In genomic region chr6:31473780-31474725, GRCh38 we compare ENCODE assay signal across 11 cellular contexts. TPM values are rescaled to one million over a fixed set of nuclear protein-coding genes. Genes with fewer than 3 reads are reported as not detected.
DNase-seq lines count a peak whose midpoint lies in the region; ATAC-seq and TF ChIP-seq lines count a peak whose summit lies in the region.
"Had no signal": no experiment of that assay in that cellular context is flagged by ENCODE, and none has a peak within 500 bp of the region (broad histone marks: within the 10 kb centered on the region; RNA-seq: fewer than 3 reads in every experiment).

No MANE protein-coding gene starts in this region.

- peaks cover 30% of the 10 kb centered on the region for H3K4me1 Mint-ChIP-seq in chondrocyte (ENCODE audit: low read depth)

- H3K27ac Mint-ChIP-seq in chondrocyte (ENCODE audit: unreplicated experiment), result peak overlapping the region; percentile 99

- H3K36me3 Mint-ChIP-seq in chondrocyte (ENCODE audit: low read depth), result no peaks in the 10 kb centered on the region

- no peak overlapping the region for H3K4me3 Mint-ChIP-seq in chondrocyte (ENCODE audit: unreplicated experiment)

- no peaks in the 10 kb centered on the region for H3K9me3 Mint-ChIP-seq in chondrocyte (ENCODE audit: low read depth)

- DNase-seq in Daoy (ENCODE audit: low read depth) (peak; percentile 83), NCI-H226 (peak; percentile 28), chondrocyte (ENCODE audit: low spot score) (no peak), mucosa of descending colon (no peak), SKM-1 treated with dmso at 0.1 percent for 144 hours (lab: John Stamatoyannopoulos, UW; ENCODE audit: unreplicated experiment) (no peak), SIG-M5 (lab: John Stamatoyannopoulos, UW) (no peak)
- DNase-seq: activated T-cell treated with anti-CD3 and anti-CD28 coated beads for 4 hours, dorsolateral prefrontal cortex, posterior cingulate gyrus had no signal

- peaks cover 11% of the 10 kb centered on the region for H3K27me3 Mint-ChIP-seq in chondrocyte (ENCODE audit: low read depth)

- intact Hi-C loops in mucosa of descending colon (cut with DNase I, micrococcal nuclease), result no loop called here

- H3K4me1 ChIP-seq in mucosa of descending colon (ENCODE audit: low read depth), result no peaks in the 10 kb centered on the region

- no peaks in the 10 kb centered on the region for H3K9me3 ChIP-seq in mucosa of descending colon

- no peak for TF ChIP-seq CTCF in chondrocyte (IDR thresholded peaks at IDR 0.05)
- TF ChIP-seq CTCF in mucosa of descending colon (IDR thresholded peaks at IDR 0.05), result no peak

- no peaks in the 10 kb centered on the region for H3K36me3 ChIP-seq in mucosa of descending colon (ENCODE audit: low read depth)

- ATAC-seq in mucosa of descending colon, result peak; percentile 8
- no peak for ATAC-seq in HG03432 (IDR thresholded peaks at IDR 0.05; ENCODE audit: unreplicated experiment)
- ATAC-seq in HG03135 (IDR thresholded peaks at IDR 0.05; ENCODE audit: unreplicated experiment), result no peak

- no peak overlapping the region for H3K4me3 ChIP-seq in mucosa of descending colon
- H3K4me3 ChIP-seq: dorsolateral prefrontal cortex had no signal

RNA-seq across cellular contexts. Expression of gene MICB, which starts 23.9 kb away (rescaled TPM):
- total RNA-seq in Daoy (2014; rRNA removed; shearing (Covaris generic)), result 24.9 and 27.3 TPM in 2 replicates
- total RNA-seq in chondrocyte (7.8 to 9.4 TPM (median 9.0 TPM) in 3 replicates), mucosa of descending colon (1 to 10 TPM; 1.3 to 4.1 (median 2.9) TPM)

RNA-seq across cellular contexts. Expression of gene MCCD1, which starts 54.7 kb away (rescaled TPM):
- not detected in 2 replicates for total RNA-seq in Daoy (2014; rRNA removed; shearing (Covaris generic))
- total RNA-seq in chondrocyte (not detected in 3 replicates), mucosa of descending colon (not detected)
- total RNA-seq: dorsolateral prefrontal cortex had no signal

Comparison
In these comparisons a context has a peak if more than half of its experiments do, and no peak if none do; other contexts are left out.
1. DNase-seq: peak in Daoy (single experiment) and NCI-H226 (single experiment); none in chondrocyte (single experiment), mucosa of descending colon (0 of 3), SKM-1 treated with dmso at 0.1 percent for 144 hours (single experiment) and SIG-M5 (single experiment).